In the genomic region with DNA sequence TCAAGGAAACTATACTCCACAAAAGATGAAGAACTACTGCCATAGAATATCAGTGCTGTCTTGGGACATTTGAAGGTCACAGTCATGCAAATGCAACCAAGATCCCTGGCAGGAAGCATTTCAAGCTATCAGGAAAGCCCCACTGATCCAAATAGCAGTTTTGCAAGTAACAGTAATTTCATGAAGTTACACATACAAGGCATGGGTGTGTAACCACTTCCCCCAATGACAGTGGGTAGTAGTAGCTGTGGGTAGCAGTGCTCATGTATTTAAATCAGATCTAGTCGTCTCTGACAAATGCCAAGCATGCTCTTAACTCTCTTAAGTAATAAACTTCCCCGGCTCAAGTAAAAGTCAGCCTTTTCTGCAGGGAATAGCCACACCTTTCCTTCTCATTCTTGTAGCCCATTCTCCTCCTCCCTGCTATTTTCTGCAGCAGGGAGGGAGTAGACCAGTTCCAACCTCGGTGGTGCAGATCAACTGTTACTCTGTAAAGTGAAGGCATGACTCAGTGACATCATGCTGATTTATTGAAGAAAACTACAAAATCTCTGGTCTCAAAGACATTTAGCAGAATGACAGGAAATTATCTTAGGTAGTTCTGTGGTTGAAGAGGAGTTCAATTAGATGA, we compare ENCODE assay signal across 8 cellular contexts.
DNase-seq lines count a peak whose midpoint lies in the region; ATAC-seq and TF ChIP-seq lines count a peak whose summit lies in the region.

No MANE protein-coding gene starts in this region.

- H3K27me3 ChIP-seq in testis, result no peaks in the 10 kb centered on the region

- H3K4me1 Mint-ChIP-seq in activated B cell treated with CpG ODN at 0.5 μM for 24 hours, result peaks cover 7% of the 10 kb centered on the region

- no peaks in the 10 kb centered on the region for H3K36me3 ChIP-seq in testis (ENCODE audit: low read depth, missing control alignments)

- DNase-seq in SKM-1 treated with dmso at 0.1 percent for 144 hours (lab: John Stamatoyannopoulos, UW; ENCODE audit: unreplicated experiment) (peak; percentile 14), SKM-1 (lab: John Stamatoyannopoulos, UW; ENCODE audit: unreplicated experiment) (no peak), activated B cell treated with CpG ODN at 0.5 μM for 24 hours (no peak), stromal cell of bone marrow (ENCODE audit: low read depth) (peak; percentile 28), testis (no peak), cerebellum (ENCODE audit: low spot score) (no peak)
- no peak for DNase-seq in activated effector memory CD4-positive, alpha-beta T cell treated with Interleukin-2 at 50 U/mL for 16 hours

- no peak for TF ChIP-seq POLR2A in testis (IDR thresholded peaks at IDR 0.05)

- H3K27me3 Mint-ChIP-seq in activated B cell treated with CpG ODN at 0.5 μM for 24 hours, result no peaks in the 10 kb centered on the region

- H3K9me3 Mint-ChIP-seq in activated B cell treated with CpG ODN at 0.5 μM for 24 hours, result no peaks in the 10 kb centered on the region

- no peaks in the 10 kb centered on the region for H3K4me1 ChIP-seq in testis

- CTCF ChIA-PET in activated B cell treated with CpG ODN at 0.5 μM for 24 hours (lab: Charles Lee), result no interaction called here

- no peaks in the 10 kb centered on the region for H3K9me3 ChIP-seq in testis

- no peak overlapping the region for H3K4me3 ChIP-seq in testis

- 54 to 59% methylated on average over 3 of the region's 3 CpGs for WGBS in testis, 2 donors

- intact Hi-C loops in activated B cell treated with CpG ODN at 0.5 μM for 24 hours (cut with micrococcal nuclease), result no loop called here
- intact Hi-C loops in testis (cut with DNase I; ENCODE audit: low total_unique reads), result no loop called here

- no peaks in the 10 kb centered on the region for H3K36me3 Mint-ChIP-seq in activated B cell treated with CpG ODN at 0.5 μM for 24 hours (ENCODE audit: low read depth)

- no peak overlapping the region for H3K27ac Mint-ChIP-seq in activated B cell treated with CpG ODN at 0.5 μM for 24 hours

- peak; percentile 58 for ATAC-seq in HG03060 (IDR thresholded peaks at IDR 0.05; ENCODE audit: low read depth, unreplicated experiment)
- ATAC-seq in activated B cell treated with CpG ODN at 0.5 μM for 24 hours (ENCODE audit: low read depth), result peak; percentile 60

- H3K4me3 Mint-ChIP-seq in activated B cell treated with CpG ODN at 0.5 μM for 24 hours, result no peak overlapping the region

- no peak overlapping the region for H3K27ac ChIP-seq in testis

- TF ChIP-seq CTCF in activated B cell treated with CpG ODN at 0.5 μM for 24 hours (IDR thresholded peaks at IDR 0.05) (no peak), testis (IDR thresholded peaks at IDR 0.05) (no peak)

- POLR2A ChIA-PET in activated B cell treated with CpG ODN at 0.5 μM for 24 hours (lab: Charles Lee), result no interaction called here

Comparison
In these comparisons a context has a peak if more than half of its experiments do, and no peak if none do; other contexts are left out.
1. DNase-seq: peak in SKM-1 treated with dmso at 0.1 percent for 144 hours (single experiment) and stromal cell of bone marrow (single experiment); none in SKM-1 (single experiment), activated B cell treated with CpG ODN at 0.5 μM for 24 hours (single experiment), activated effector memory CD4-positive, alpha-beta T cell treated with Interleukin-2 at 50 U/mL for 16 hours (single experiment), testis (single experiment) and cerebellum (single experiment).